In genomic region chr17:4269915-4270314, GRCh38 we compare ENCODE assay signal across 23 cellular contexts. TPM values are rescaled to one million over a fixed set of nuclear protein-coding genes. Genes with fewer than 3 reads are reported as not detected.
DNase-seq lines count a peak whose midpoint lies in the region; ATAC-seq and TF ChIP-seq lines count a peak whose summit lies in the region.
"Had no signal": no experiment of that assay in that cellular context is flagged by ENCODE, and none has a peak within 500 bp of the region (broad histone marks: within the 10 kb centered on the region; RNA-seq: fewer than 3 reads in every experiment).

No MANE protein-coding gene starts in this region.

- H3K4me1 ChIP-seq in heart left ventricle (peaks cover 0 to 43% (median 14%) of the 10 kb centered on the region in 12 donors), psoas muscle (peaks cover 14% of the 10 kb centered on the region)
- H3K4me1 ChIP-seq: Peyer's patch had no signal

- H3K36me3 ChIP-seq in heart left ventricle (peaks cover 0 to 37% (median 13%) of the 10 kb centered on the region in 9 donors), psoas muscle (ENCODE audit: insufficient read depth in 1 of 2, low read depth in 1 of 2) (peaks cover 0 to 57% of the 10 kb centered on the region in 2 donors)
- H3K36me3 ChIP-seq: Peyer's patch had no signal

- H3K9me3 ChIP-seq in heart left ventricle = no peaks in the 10 kb centered on the region
- no peaks in the 10 kb centered on the region for H3K9me3 ChIP-seq in psoas muscle
- H3K9me3 ChIP-seq: Peyer's patch had no signal

- no peak overlapping the region for H3K4me3 ChIP-seq in heart left ventricle
- no peak overlapping the region for H3K4me3 ChIP-seq in psoas muscle
- H3K4me3 ChIP-seq: Peyer's patch had no signal

- no peak for TF ChIP-seq CTCF in heart left ventricle (IDR thresholded peaks at IDR 0.05)
- TF ChIP-seq CTCF in psoas muscle (IDR thresholded peaks at IDR 0.05) = no peak

- H3K27me3 ChIP-seq in heart left ventricle (no peaks in the 10 kb centered on the region), psoas muscle (ENCODE audit: insufficient read depth in 3 of 3, low read length in 2 of 3) (no peaks in the 10 kb centered on the region)
- H3K27me3 ChIP-seq: Peyer's patch had no signal

- 47 to 63% (median 58%) methylated on average over 4 of the region's 4 CpGs for WGBS in heart left ventricle, 4 donors
- WGBS in psoas muscle, 3 donors = 80 to 89% (median 82%) methylated on average over 4 of the region's 4 CpGs

- intact Hi-C loops in Right ventricle myocardium superior (cut with DNase I) (no loop called here), left cardiac atrium (cut with DNase I) (loop anchor here in 1 of 2 donors (10.0 kb wide), 1 partner anchor 55 kb away; no protein-coding TSS in a partner anchor), heart left ventricle (cut with DNase I) (loop anchor here in 3 of 10 donors (5.0 to 10.0 kb wide), 3 partner anchors 55 to 97 kb away; partner anchors contain the start of gene UBE2G1 (in 2 of the 3)), psoas muscle (cut with DNase I) (no loop called here)

- peak; percentile 69 for ATAC-seq in Right ventricle myocardium superior (ENCODE audit: poor library complexity)
- no peak for ATAC-seq in left cardiac atrium
- peak in 3 of 4 donors; percentile 35 to 69 (median 38) for ATAC-seq in heart left ventricle
- ATAC-seq in psoas muscle = no peak
- ATAC-seq: HepG2 had no signal

- H3K27ac ChIP-seq in heart left ventricle = peak overlapping the region in 10 of 12 donors; percentile 37 to 77 (median 62)
- H3K27ac ChIP-seq in psoas muscle = peak overlapping the region; percentile 41
- H3K27ac ChIP-seq: C4-2B, HL-60, Peyer's patch had no signal

- no peak for TF ChIP-seq POLR2A in heart left ventricle (IDR thresholded peaks at IDR 0.05)

- DNase-seq in Right ventricle myocardium superior (no peak), left cardiac atrium (no peak), heart left ventricle (no peak), psoas muscle (no peak), NCI-H1436 (lab: John Stamatoyannopoulos, UW) (no peak), NOMO-1 treated with DMSO at 0.1 percent for 48 hours (lab: John Stamatoyannopoulos, UW; ENCODE audit: unreplicated experiment) (no peak), NCI-H146 (lab: John Stamatoyannopoulos, UW) (no peak)
- DNase-seq: Calu3; CD8-positive, alpha-beta memory T cell; DMS153; H7; KBM-7; MM.1S; NCI-H1048; NCI-H1417 treated with DMSO at 0.1 percent for 48 hours; NCI-H1930; NCI-H2227 treated with DMSO at 0.1 percent for 48 hours; NCI-H510A treated with DMSO at 0.1 percent for 48 hours; NCI-H748 treated with DMSO at 0.1 percent for 48 hours; Peyer's patch had no signal

RNA-seq across cellular contexts. Expression of gene ANKFY1, which starts 6.1 kb away (rescaled TPM):
- 25.7 TPM for total RNA-seq in Right ventricle myocardium superior
- 10 to 100 TPM; 23.2 to 24.0 TPM for total RNA-seq in left cardiac atrium
- 10 to 100 TPM; 20.6 to 44.9 (median 24.9) TPM for total RNA-seq in heart left ventricle
- 10 to 100 TPM in 1 of 2 donors, 1 to 10 TPM in 1; 9.4 to 14.5 TPM for polyA plus RNA-seq in heart left ventricle
- total RNA-seq in psoas muscle = 10 to 100 TPM; 12.8 to 18.8 (median 16.5) TPM
- polyA plus RNA-seq in psoas muscle = 10 to 100 TPM in 1 of 3 donors, 1 to 10 TPM in 2; 5.7 to 11.1 (median 6.0) TPM

Comparison
In these comparisons a context has a peak if more than half of its experiments do, and no peak if none do; other contexts are left out.
1. ATAC-seq: peak in Right ventricle myocardium superior (single experiment) and heart left ventricle (3 of 4); none in left cardiac atrium (0 of 2) and psoas muscle (0 of 4).